In the genomic region with DNA sequence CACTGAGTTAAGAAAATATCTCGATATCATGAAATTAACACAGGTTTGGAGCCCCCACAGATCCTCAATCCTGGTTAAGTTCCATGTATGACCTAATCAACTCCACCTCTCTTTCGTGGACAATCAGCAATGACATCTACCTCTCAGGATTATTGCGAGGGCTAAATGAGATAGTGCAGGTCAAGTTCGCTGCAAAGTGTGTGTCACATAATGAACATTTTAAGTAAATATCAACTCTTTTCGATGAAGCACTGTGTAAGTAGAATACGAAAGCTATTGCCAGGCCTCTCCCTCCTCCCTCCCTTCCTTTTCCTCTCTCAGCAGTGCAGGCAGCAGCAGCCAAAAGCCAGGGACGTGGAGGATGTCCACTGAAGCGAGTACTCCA, we compare ENCODE assay signal across 8 cellular contexts. TPM values are rescaled to one million over a fixed set of nuclear protein-coding genes. Genes with fewer than 3 reads are reported as not detected.
DNase-seq lines count a peak whose midpoint lies in the region; ATAC-seq, FAIRE-seq and TF ChIP-seq lines count a peak whose summit lies in the region.

No MANE protein-coding gene starts in this region.

- BruUV-seq in A673 (replicated peaks; lab: Mats Ljungman, UMichigan): no TSS peak
- no TSS peak for BruUV-seq in K562 (replicated peaks; lab: Mats Ljungman, UMichigan)

- H4K20me1 ChIP-seq in K562 (replicated peaks; ENCODE audit: control insufficient read depth, insufficient read depth, low read length): no peaks in the 10 kb centered on the region

- peak overlapping the region; percentile 98 for H2AFZ ChIP-seq in K562 (ENCODE audit: low read depth, low read length)

- peak overlapping the region; percentile 31 to 70; a peak in 2 of 4 replicates for H3K9ac ChIP-seq in K562 (ENCODE audit: insufficient read depth in 1 of 2, low read depth in 2 of 2, low read length in 2 of 2)

- H3K4me2 ChIP-seq in K562 (ENCODE audit: insufficient read depth, low read length): peak overlapping the region; percentile 77

- in situ Hi-C loops in K562 (cut with MboI): no loop called here

- DNase-seq in A673 (ENCODE audit: low spot score): no peak
- no peak for DNase-seq in K562 (ENCODE audit: extremely low read depth in 1 of 4, low spot score in 3 of 4)
- no peak for DNase-seq in NCI-H1930 (lab: John Stamatoyannopoulos, UW)
- DNase-seq in erythroblast (lab: John Stamatoyannopoulos, UW): no peak

- H3K27me3 ChIP-seq in A673 (replicated peaks; ENCODE audit: insufficient read depth, low read depth, low read length, poor library complexity): no peaks in the 10 kb centered on the region
- no peaks in the 10 kb centered on the region for H3K27me3 ChIP-seq in K562 (ENCODE audit: control insufficient read depth in 2 of 2, insufficient read depth in 2 of 2, low read length in 2 of 2)

- H3K4me1 ChIP-seq in A673 (ENCODE audit: insufficient read depth, low read length, poor library complexity, severe bottlenecking): peaks cover 20% of the 10 kb centered on the region
- H3K4me1 ChIP-seq in HEK293 (ENCODE audit: control insufficient read depth, insufficient read depth, low read length): peaks cover 8% of the 10 kb centered on the region; the same call in 1 of the 2 replicates
- peaks cover 10 to 11% of the 10 kb centered on the region in 2 experiments; a peak in 3 of 5 replicates for H3K4me1 ChIP-seq in K562 (replicated peaks in 1 of 2; ENCODE audit: control insufficient read depth in 2 of 2, insufficient read depth in 2 of 2, low read length in 2 of 2)
- H3K4me1 ChIP-seq in mesodermal cell (ENCODE audit: control insufficient read depth, insufficient read depth, low read length, poor library complexity, severe bottlenecking): peaks cover 11% of the 10 kb centered on the region

- CTCF ChIA-PET in A673 (lab: Charles Lee): interaction anchor here (1.0 kb wide), 1 partner anchor 116 kb away, joined by 3 read pairs; no protein-coding TSS in a partner anchor
- CTCF ChIA-PET in HEK293 (lab: Yijun Ruan, JAX): interaction anchor here (0.6 to 1.0 kb wide), 3 partner anchors 65 to 1325 kb away, joined by 3 to 4 read pairs (median 3); no protein-coding TSS in a partner anchor
- CTCF ChIA-PET in K562 (lab: Yijun Ruan, JAX; ENCODE audit: low intra/inter-chr PET ratio): no interaction called here

- no peak for TF ChIP-seq CTCF in A673 (conservative IDR thresholded peaks at IDR 0.05; ENCODE audit: low read depth, low read length)
- TF ChIP-seq CTCF in HEK293 (tag by site-specific recombination; IDR thresholded peaks at IDR 0.05): no peak
- no peak for TF ChIP-seq CTCF in K562 (IDR thresholded peaks at IDR 0.05 in 2 of 3, conservative IDR thresholded peaks at IDR 0.05 in 1 of 3; ENCODE audit: insufficient read depth in 2 of 3, low read depth in 1 of 3, low read length in 3 of 3)

- POLR2A ChIA-PET in A673 (lab: Charles Lee; ENCODE audit: low non-redundant PET): no interaction called here
- POLR2A ChIA-PET in HEK293 (lab: Yijun Ruan, JAX): interaction anchor here (1.0 to 2.9 kb wide), 3 partner anchors 12 to 69 kb away, joined by 3 to 35 read pairs (median 6); a partner anchor contains a TSS
- POLR2A ChIA-PET in K562 (lab: Yijun Ruan, JAX): interaction anchor here (0.5 to 2.9 kb wide), 4 partner anchors 68 to 1814 kb away, joined by 3 to 10 read pairs (median 4); a partner anchor contains a TSS

- TF ChIP-seq RAD21 in K562 (CRISPR knock-in tag; conservative IDR thresholded peaks at IDR 0.05 in 1 of 2, IDR thresholded peaks at IDR 0.05 in 1 of 2): no peak

- H3K9me1 ChIP-seq in K562 (ENCODE audit: control insufficient read depth, insufficient read depth, low read length): no peaks in the 10 kb centered on the region

- H3K9me3 ChIP-seq in A673 (ENCODE audit: low read depth, low read length, poor library complexity, severe bottlenecking) (no peaks in the 10 kb centered on the region), HEK293 (ENCODE audit: control insufficient read depth, insufficient read depth, low read depth, low read length) (no peaks in the 10 kb centered on the region), K562 (replicated peaks; ENCODE audit: control insufficient read depth, insufficient read depth, low read depth, low read length) (no peaks in the 10 kb centered on the region), mesodermal cell (ENCODE audit: control insufficient read depth, low read length) (no peaks in the 10 kb centered on the region)

- WGBS in K562 (ENCODE audit: insufficient coverage, low coverage, missing lambda C conversion rate): 2% methylated on average over 8 of the region's 8 CpGs
- WGBS in mesodermal cell (ENCODE audit: insufficient coverage in 2 of 2), 2 experiments: 49 to 62% methylated on average over 2 to 3 of the region's 8 CpGs

- TF ChIP-seq EP300 in K562 (IDR thresholded peaks at IDR 0.05; ENCODE audit: low read length): no peak

- H3K4me3 ChIP-seq in A673 (ENCODE audit: low read depth, low read length, poor library complexity, severe bottlenecking) (peak overlapping the region; percentile 89), HEK293 (ENCODE audit: low read depth, low read length) (peak overlapping the region; percentile 26), K562 (peak overlapping the region; percentile 69), mesodermal cell (ENCODE audit: extremely low read depth, insufficient read depth, low read length, poor library complexity, severe bottlenecking) (peak overlapping the region; percentile 25)

- no peaks in the 10 kb centered on the region for H3K36me3 ChIP-seq in A673 (ENCODE audit: insufficient read depth, low read length, poor library complexity, severe bottlenecking)
- no peaks in the 10 kb centered on the region for H3K36me3 ChIP-seq in HEK293 (ENCODE audit: control insufficient read depth in 2 of 2, insufficient read depth in 1 of 2, low read length in 2 of 2)
- H3K36me3 ChIP-seq in K562 (ENCODE audit: control insufficient read depth, insufficient read depth, low read length): no peaks in the 10 kb centered on the region
- peaks cover 8% of the 10 kb centered on the region for H3K36me3 ChIP-seq in mesodermal cell (ENCODE audit: control insufficient read depth, insufficient read depth, low read length)

- FAIRE-seq in K562 (lab: Jason Lieb, UNC): peak; percentile 11

- ATAC-seq in K562 (no peak), GM19397 (IDR thresholded peaks at IDR 0.05; ENCODE audit: unreplicated experiment) (no peak), HG03039 (IDR thresholded peaks at IDR 0.05; ENCODE audit: unreplicated experiment) (no peak)

- TF ChIP-seq POLR2A in K562 (conservative IDR thresholded peaks at IDR 0.05): no peak
- TF ChIP-seq POLR2A in erythroblast (IDR thresholded peaks at IDR 0.05; ENCODE audit: low read length): no peak

- H3K79me2 ChIP-seq in K562 (ENCODE audit: control insufficient read depth, insufficient read depth, low read length): no peaks in the 10 kb centered on the region

- intact Hi-C loops in A673 (cut with micrococcal nuclease; ENCODE audit: unreplicated experiment) (no loop called here), K562 (cut with micrococcal nuclease) (loop anchor here (2.0 to 5.0 kb wide), 2 partner anchors 68 to 111 kb away; no protein-coding TSS in a partner anchor)

- H3K27ac ChIP-seq in A673 (ENCODE audit: low read depth, low read length, poor library complexity, severe bottlenecking) (peak overlapping the region; percentile 38), HEK293 (ENCODE audit: extremely low read depth, low read depth, low read length) (peak overlapping the region; percentile 40; the same call in 1 of the 2 replicates), K562 (ENCODE audit: extremely low read depth, low read depth, low read length) (no peak overlapping the region), mesodermal cell (ENCODE audit: low read depth, low read length, severe bottlenecking) (peak overlapping the region; percentile 77)

TF ChIP-seq in HEK293, 187 proteins besides CTCF, POLR2A, EP300 and RAD21 (continues in another document):
- no peak for TF ChIP-seq ZNF530 (tag by site-specific recombination; IDR thresholded peaks at IDR 0.05; ENCODE audit: low read depth)
- TF ChIP-seq ZNF707 (tag by site-specific recombination; IDR thresholded peaks at IDR 0.05): no peak
- no peak for TF ChIP-seq ZNF202 (tag by site-specific recombination; IDR thresholded peaks at IDR 0.05; ENCODE audit: borderline replicate concordance)
- TF ChIP-seq ZNF747 (tag by site-specific recombination; IDR thresholded peaks at IDR 0.05): no peak
- no peak for TF ChIP-seq ZNF792 (tag by site-specific recombination; IDR thresholded peaks at IDR 0.05)
- no peak for TF ChIP-seq ZNF16 (tag by site-specific recombination; IDR thresholded peaks at IDR 0.05; ENCODE audit: low read depth)
- TF ChIP-seq ZNF157 (tag by site-specific recombination; IDR thresholded peaks at IDR 0.05): no peak

TF ChIP-seq in K562, 482 proteins besides CTCF, POLR2A, EP300 and RAD21 (continues in another document):
- peak; percentile 59; the same call in 1 of the 2 replicates for TF ChIP-seq ZNF263 (CRISPR knock-in tag; IDR thresholded peaks at IDR 0.05; ENCODE audit: borderline replicate concordance)
- 0 out of 4 replicates have a peak, but pooled peaks of 1 of the 2 experiments have one; percentile 25 for TF ChIP-seq RCOR1 (IDR thresholded peaks at IDR 0.05; ENCODE audit: borderline replicate concordance in 1 of 2, low read depth in 2 of 2, low read length in 2 of 2)
- peak; percentile 73; the same call in 1 of the 2 replicates for TF ChIP-seq EGR1 (conservative IDR thresholded peaks at IDR 0.05)
- 0 out of 2 replicates have a peak, but pooled peaks have one; percentile 37 for TF ChIP-seq NCOA6 (IDR thresholded peaks at IDR 0.05)
- 0 out of 2 replicates have a peak, but pooled peaks have one; percentile 44 for TF ChIP-seq ZEB2 (IDR thresholded peaks at IDR 0.05)

RNA-seq across cellular contexts. Expression of a gene that starts 0.4 kb away (rescaled TPM):
- total RNA-seq in A673 (2021) (39.4 and 39.5 TPM in 2 replicates), K562 (2014; rRNA removed) (2.7 and 2.9 TPM in 2 replicates), K562 (2014; rRNA removed; fragmentation: Illumina TruSeq; extraction: Trizol) (5.8 and 6.9 TPM in 2 replicates), K562 (2015; rRNA removed; fragmentation: Illumina TruSeq; extraction: Trizol) (7.4 and 7.5 TPM in 2 replicates), K562 (2021) (5.2 and 5.3 TPM in 2 replicates)
- 2.9 and 9.1 TPM in 2 replicates for total RNA-seq in K562 (2011; cell fraction: chromatin; rRNA removed; ENCODE audit: low replicate concordance)
- 0.83 and 1.1 TPM in 2 replicates for total RNA-seq in K562 (2011; cell fraction: nucleolus; rRNA removed)
- 1.8 TPM in 2 replicates for total RNA-seq in K562 (2011; cell fraction: nucleoplasm; rRNA removed)
- polyA plus RNA-seq in K562 (2011; rRNA removed) (2.7 and 3.3 TPM in 2 replicates), K562 (2014; fragmentation: Illumina TruSeq; extraction: Trizol) (4.8 and 5.9 TPM in 2 replicates), K562 (2014; fragmentation: Nextera tagmentation; extraction: Ambion mirVana) (1 to 10 TPM; 1.4 to 1.7 TPM), K562 (2014; rRNA removed) (2.5 and 3.3 TPM in 2 replicates)
- polyA plus RNA-seq in K562 (2011; cell fraction: cytosol; rRNA removed): 0.37 and 1.0 TPM in 2 replicates
- 2.1 and 3.5 TPM in 2 replicates for polyA plus RNA-seq in K562 (2011; cell fraction: nucleus; rRNA removed)
- 3.5 and 3.7 TPM in 2 replicates for polyA plus RNA-seq in K562 (2012)
- 7.5 and 10.8 TPM in 2 replicates for polyA minus RNA-seq in K562 (2011; rRNA and poly(A)+ RNA removed)
- polyA minus RNA-seq in K562 (2011; cell fraction: cytosol; rRNA and poly(A)+ RNA removed): 3.2 and 4.0 TPM in 2 replicates
- 2.8 and 4.9 TPM in 2 replicates for polyA minus RNA-seq in K562 (2011; cell fraction: nucleus; rRNA and poly(A)+ RNA removed)
- polyA plus RNA-seq in mesodermal cell (2013, experiment 1 of 2): 25.3 TPM
- 28.4 TPM for polyA plus RNA-seq in mesodermal cell (2013, experiment 2 of 2)

Comparison
In these comparisons a context has a peak if more than half of its experiments do, and no peak if none do; other contexts are left out.
1. H3K4me3 ChIP-seq: peak in every context shown above with its lines; median percentile 89 in A673; 69 in K562; 26 in HEK293; 25 in mesodermal cell.